9 cellular contexts compared by ENCODE assay signal in genomic region chr20:45300961-45301360, GRCh38. TPM values are rescaled to one million over a fixed set of nuclear protein-coding genes. Genes with fewer than 3 reads are reported as not detected.
DNase-seq lines count a peak whose midpoint lies in the region; ATAC-seq, FAIRE-seq and TF ChIP-seq lines count a peak whose summit lies in the region.
"Had no signal": no experiment of that assay in that cellular context is flagged by ENCODE, and none has a peak within 500 bp of the region (broad histone marks: within the 10 kb centered on the region; RNA-seq: fewer than 3 reads in every experiment).

No MANE protein-coding gene starts in this region.

- H3K4me2 ChIP-seq in keratinocyte (ENCODE audit: control insufficient read depth, extremely low read depth, insufficient read depth, low read depth, low read length): no peak overlapping the region

- no peak overlapping the region for H2AFZ ChIP-seq in keratinocyte (ENCODE audit: control insufficient read depth, low read length)

- TF ChIP-seq EP300 in transverse colon (IDR thresholded peaks at IDR 0.05; ENCODE audit: low read depth): no peak

- H3K27me3 ChIP-seq in WERI-Rb-1 (ENCODE audit: insufficient read depth, low read depth, severe bottlenecking) (no peaks in the 10 kb centered on the region), keratinocyte (ENCODE audit: control insufficient read depth, extremely low read depth, insufficient read depth, low read length) (no peaks in the 10 kb centered on the region), transverse colon (peaks cover 23% of the 10 kb centered on the region)

- TF ChIP-seq CTCF in WERI-Rb-1 (IDR thresholded peaks at IDR 0.05; ENCODE audit: low read depth, low read length) (peak; percentile 83), keratinocyte (optimal IDR thresholded peaks at IDR 0.05 in 1 of 3, IDR thresholded peaks at IDR 0.05 in 1 of 3, conservative IDR thresholded peaks at IDR 0.05 in 1 of 3; ENCODE audit: extremely low read depth in 1 of 3, insufficient read depth in 2 of 3, low read length in 3 of 3) (peak; percentile 53 to 59 (median 54)), transverse colon (IDR thresholded peaks at IDR 0.05) (peak in 2 of 5 experiments; percentile 7 to 17)

- no peaks in the 10 kb centered on the region for H4K20me1 ChIP-seq in keratinocyte (ENCODE audit: control insufficient read depth, extremely low read depth, insufficient read depth, low read length)

- no peaks in the 10 kb centered on the region for H3K9me1 ChIP-seq in keratinocyte (ENCODE audit: control insufficient read depth, extremely low read depth, insufficient read depth, low read length)

- H3K36me3 ChIP-seq in WERI-Rb-1 (no peaks in the 10 kb centered on the region), keratinocyte (ENCODE audit: control insufficient read depth in 2 of 2, extremely low read depth in 1 of 2, insufficient read depth in 2 of 2, low read length in 2 of 2) (no peaks in the 10 kb centered on the region), transverse colon (no peaks in the 10 kb centered on the region)
- H3K36me3 ChIP-seq: neutrophil had no signal

- no peak for TF ChIP-seq POLR2A in transverse colon (IDR thresholded peaks at IDR 0.05)

- WGBS in transverse colon (ENCODE audit: low coverage in 1 of 2), 2 donors: 39% methylated on average over 4 of the region's 4 CpGs; no CpG with 5 or more reads in 1 of the 2 donors

- no peak overlapping the region for H3K9ac ChIP-seq in keratinocyte (ENCODE audit: control insufficient read depth, extremely low read depth, insufficient read depth, low read length)

- H3K4me1 ChIP-seq in keratinocyte (ENCODE audit: control insufficient read depth, extremely low read depth, insufficient read depth, low read length) (no peaks in the 10 kb centered on the region), transverse colon (no peaks in the 10 kb centered on the region)

- no peaks in the 10 kb centered on the region for H3K79me2 ChIP-seq in keratinocyte (ENCODE audit: control insufficient read depth, insufficient read depth, low read length)

- H3K4me3 ChIP-seq in WERI-Rb-1 (ENCODE audit: low read depth, low read length): no peak overlapping the region
- no peak overlapping the region for H3K4me3 ChIP-seq in keratinocyte (ENCODE audit: control insufficient read depth in 2 of 3, extremely low read depth in 1 of 3, insufficient read depth in 2 of 3, low read depth in 1 of 3, low read length in 3 of 3)
- H3K4me3 ChIP-seq in transverse colon: no peak overlapping the region

- H3K9me3 ChIP-seq in WERI-Rb-1 (ENCODE audit: severe bottlenecking) (no peaks in the 10 kb centered on the region), keratinocyte (ENCODE audit: control insufficient read depth, low read depth, low read length) (no peaks in the 10 kb centered on the region), transverse colon (no peaks in the 10 kb centered on the region)
- H3K9me3 ChIP-seq: neutrophil had no signal

- no peak for ATAC-seq in GM21737 (IDR thresholded peaks at IDR 0.05; ENCODE audit: unreplicated experiment)

- DNase-seq in NCI-H526 (lab: John Stamatoyannopoulos, UW) (peak; percentile 6 to 62), NCI-H526 treated with DMSO at 0.1 percent for 48 hours (lab: John Stamatoyannopoulos, UW) (no peak), HK-2 (ENCODE audit: unreplicated experiment) (peak; percentile 45), WERI-Rb-1 (peak; percentile 84), keratinocyte (ENCODE audit: low read depth, low spot score) (no peak), transverse colon (no peak), anterior cingulate cortex (lab: John Stamatoyannopoulos, UW) (no peak)

- FAIRE-seq in keratinocyte (lab: Jason Lieb, UNC): no peak

- in situ Hi-C loops in transverse colon (cut with MboI; ENCODE audit: low pct_ligation_motif_present in 1 of 4, low pct_unique_long_range_greater_than_20kb in 1 of 4, low sequenced_read_pairs in 3 of 4): loop anchor here in 1 of 4 donors (25.0 kb wide), 2 partner anchors 136 to 461 kb away; no protein-coding TSS in a partner anchor

- intact Hi-C loops in transverse colon (cut with DNase I; ENCODE audit: low total_unique reads): no loop called here

- dilution Hi-C loops in keratinocyte (cut with MboI; ENCODE audit: extremely low pct_ligation_motif_present, low sequenced_read_pairs): no loop called here

- H3K27ac ChIP-seq in WERI-Rb-1 (no peak overlapping the region), keratinocyte (ENCODE audit: control insufficient read depth, insufficient read depth, low read length) (no peak overlapping the region), transverse colon (no peak overlapping the region)
- H3K27ac ChIP-seq: neutrophil had no signal

RNA-seq across cellular contexts. Expression of gene RBPJL, which starts 5.7 kb away (rescaled TPM):
- not detected in 3 replicates for polyA plus RNA-seq in keratinocyte
- polyA plus RNA-seq in keratinocyte (2011; ENCODE audit: low read depth): not detected
- polyA plus RNA-seq in keratinocyte (2011; cell fraction: cytosol; rRNA removed): not detected in 2 replicates
- polyA plus RNA-seq in keratinocyte (2011; cell fraction: nucleus; rRNA removed): not detected in 2 replicates
- not detected in 2 replicates for polyA plus RNA-seq in keratinocyte (2012; ENCODE audit: low replicate concordance)
- polyA minus RNA-seq in keratinocyte: not detected in 3 replicates
- not detected for polyA minus RNA-seq in keratinocyte (2011; cell fraction: cytosol; rRNA and poly(A)+ RNA removed)
- not detected in 2 replicates for polyA minus RNA-seq in keratinocyte (2011; cell fraction: nucleus; rRNA and poly(A)+ RNA removed)
- not detected for total RNA-seq in transverse colon

RNA-seq across cellular contexts. Expression of gene MATN4, which starts 7.1 kb away (rescaled TPM):
- 0.08 TPM in 1 of 3 replicates, not detected in the others for polyA plus RNA-seq in keratinocyte
- 0.12 TPM for polyA plus RNA-seq in keratinocyte (2011; ENCODE audit: low read depth)
- polyA plus RNA-seq in keratinocyte (2011; cell fraction: cytosol; rRNA removed): not detected in 2 replicates
- polyA plus RNA-seq in keratinocyte (2011; cell fraction: nucleus; rRNA removed): 0.05 and 0.16 TPM in 2 replicates
- 0.17 TPM in 1 of 2 replicates, not detected in the other for polyA plus RNA-seq in keratinocyte (2012; ENCODE audit: low replicate concordance)
- polyA minus RNA-seq in keratinocyte: not detected in 3 replicates
- polyA minus RNA-seq in keratinocyte (2011; cell fraction: cytosol; rRNA and poly(A)+ RNA removed): not detected
- not detected in 2 replicates for polyA minus RNA-seq in keratinocyte (2011; cell fraction: nucleus; rRNA and poly(A)+ RNA removed)
- total RNA-seq in transverse colon: not detected

RNA-seq across cellular contexts. Expression of gene SLPI, which starts 46.6 kb away (rescaled TPM):
- polyA plus RNA-seq in keratinocyte: 203 to 395 TPM (median 262 TPM) in 3 replicates
- polyA plus RNA-seq in keratinocyte (2011; ENCODE audit: low read depth): 192 TPM
- 369 and 695 TPM in 2 replicates for polyA plus RNA-seq in keratinocyte (2011; cell fraction: cytosol; rRNA removed)
- polyA plus RNA-seq in keratinocyte (2011; cell fraction: nucleus; rRNA removed): 744 and 1,077 TPM in 2 replicates
- 138 and 4,045 TPM in 2 replicates for polyA plus RNA-seq in keratinocyte (2012; ENCODE audit: low replicate concordance)
- 73.0 to 126 TPM (median 97.0 TPM) in 3 replicates for polyA minus RNA-seq in keratinocyte
- 56.6 TPM for polyA minus RNA-seq in keratinocyte (2011; cell fraction: cytosol; rRNA and poly(A)+ RNA removed)
- polyA minus RNA-seq in keratinocyte (2011; cell fraction: nucleus; rRNA and poly(A)+ RNA removed): 97.5 and 110 TPM in 2 replicates
- total RNA-seq in transverse colon: 10 to 100 TPM; 16.1 to 90.3 (median 48.2) TPM

RNA-seq across cellular contexts. Expression of gene SDC4, which starts 47.3 kb away (rescaled TPM):
- 114 to 206 TPM (median 140 TPM) in 3 replicates for polyA plus RNA-seq in keratinocyte
- polyA plus RNA-seq in keratinocyte (2011; ENCODE audit: low read depth): 28.2 TPM
- 68.5 and 78.5 TPM in 2 replicates for polyA plus RNA-seq in keratinocyte (2011; cell fraction: cytosol; rRNA removed)
- 189 and 212 TPM in 2 replicates for polyA plus RNA-seq in keratinocyte (2011; cell fraction: nucleus; rRNA removed)
- 187 and 229 TPM in 2 replicates for polyA plus RNA-seq in keratinocyte (2012; ENCODE audit: low replicate concordance)
- 183 to 252 TPM (median 197 TPM) in 3 replicates for polyA minus RNA-seq in keratinocyte
- polyA minus RNA-seq in keratinocyte (2011; cell fraction: cytosol; rRNA and poly(A)+ RNA removed): 145 TPM
- 171 and 233 TPM in 2 replicates for polyA minus RNA-seq in keratinocyte (2011; cell fraction: nucleus; rRNA and poly(A)+ RNA removed)
- total RNA-seq in transverse colon: 100 to 1,000 TPM in 2 of 4 donors, 10 to 100 TPM in 2; 60.7 to 140 (median 94.3) TPM

Comparison
In these comparisons a context has a peak if more than half of its experiments do, and no peak if none do; other contexts are left out.
1. DNase-seq: peak in NCI-H526 (2 of 2), HK-2 (single experiment) and WERI-Rb-1 (single experiment); none in NCI-H526 treated with DMSO at 0.1 percent for 48 hours (single experiment), keratinocyte (single experiment), transverse colon (single experiment) and anterior cingulate cortex (0 of 58).